In the genomic region with DNA sequence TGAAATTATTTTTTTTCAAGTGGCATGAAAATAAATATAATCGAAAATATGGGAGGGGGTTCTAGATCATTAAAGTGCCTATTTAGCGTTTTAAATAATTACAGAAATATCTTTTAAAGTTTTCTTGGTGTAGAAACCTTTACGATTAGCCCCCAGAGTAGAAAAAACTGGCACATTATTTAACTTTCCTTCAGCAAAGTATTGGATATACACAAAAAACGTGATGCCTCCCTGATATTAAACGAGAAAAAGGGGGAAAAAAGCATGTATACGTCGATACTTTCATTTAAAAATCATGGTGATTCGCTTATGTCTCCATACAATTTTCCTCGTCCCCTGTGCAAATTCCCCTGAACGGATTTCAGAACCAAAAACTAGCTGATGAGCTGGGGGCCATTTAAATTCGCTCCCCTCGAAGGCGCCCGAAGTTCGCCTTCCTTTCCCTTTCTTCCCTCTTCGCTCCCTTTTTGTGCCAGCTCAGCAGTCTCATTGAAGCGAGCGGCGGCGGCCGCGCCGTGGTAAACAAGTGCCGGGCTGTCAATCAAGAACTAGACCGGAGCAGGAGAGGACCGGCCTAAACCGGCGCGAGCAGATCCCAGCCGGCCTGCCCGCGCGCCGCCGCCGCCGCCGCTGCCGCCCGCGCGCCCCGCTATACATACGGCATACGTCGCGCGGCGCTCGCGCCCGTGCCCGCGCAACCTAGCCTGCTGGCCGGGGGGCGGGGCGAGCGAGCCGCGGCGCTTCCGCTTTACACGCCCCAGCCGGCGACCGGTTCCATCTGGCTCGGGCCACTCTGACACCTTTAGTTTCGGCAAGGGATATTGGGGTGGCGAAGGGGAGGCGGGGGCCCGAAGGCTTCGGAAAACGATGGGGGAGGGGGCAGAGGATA, we compare ENCODE assay signal across 1 cellular context.
A peak's percentile ranks its signal among the peaks of the same experiment; 100 is the strongest.
TF ChIP-seq lines count a peak whose summit lies in the region.

No MANE protein-coding gene starts in this region.

TF ChIP-seq in SK-N-SH treated with all-trans-retinoic acid at 6 μM for 48 hours, 23 proteins besides CTCF, POLR2A, EP300 and RAD21 (continued from another document):
- TF ChIP-seq, protein P1, sequence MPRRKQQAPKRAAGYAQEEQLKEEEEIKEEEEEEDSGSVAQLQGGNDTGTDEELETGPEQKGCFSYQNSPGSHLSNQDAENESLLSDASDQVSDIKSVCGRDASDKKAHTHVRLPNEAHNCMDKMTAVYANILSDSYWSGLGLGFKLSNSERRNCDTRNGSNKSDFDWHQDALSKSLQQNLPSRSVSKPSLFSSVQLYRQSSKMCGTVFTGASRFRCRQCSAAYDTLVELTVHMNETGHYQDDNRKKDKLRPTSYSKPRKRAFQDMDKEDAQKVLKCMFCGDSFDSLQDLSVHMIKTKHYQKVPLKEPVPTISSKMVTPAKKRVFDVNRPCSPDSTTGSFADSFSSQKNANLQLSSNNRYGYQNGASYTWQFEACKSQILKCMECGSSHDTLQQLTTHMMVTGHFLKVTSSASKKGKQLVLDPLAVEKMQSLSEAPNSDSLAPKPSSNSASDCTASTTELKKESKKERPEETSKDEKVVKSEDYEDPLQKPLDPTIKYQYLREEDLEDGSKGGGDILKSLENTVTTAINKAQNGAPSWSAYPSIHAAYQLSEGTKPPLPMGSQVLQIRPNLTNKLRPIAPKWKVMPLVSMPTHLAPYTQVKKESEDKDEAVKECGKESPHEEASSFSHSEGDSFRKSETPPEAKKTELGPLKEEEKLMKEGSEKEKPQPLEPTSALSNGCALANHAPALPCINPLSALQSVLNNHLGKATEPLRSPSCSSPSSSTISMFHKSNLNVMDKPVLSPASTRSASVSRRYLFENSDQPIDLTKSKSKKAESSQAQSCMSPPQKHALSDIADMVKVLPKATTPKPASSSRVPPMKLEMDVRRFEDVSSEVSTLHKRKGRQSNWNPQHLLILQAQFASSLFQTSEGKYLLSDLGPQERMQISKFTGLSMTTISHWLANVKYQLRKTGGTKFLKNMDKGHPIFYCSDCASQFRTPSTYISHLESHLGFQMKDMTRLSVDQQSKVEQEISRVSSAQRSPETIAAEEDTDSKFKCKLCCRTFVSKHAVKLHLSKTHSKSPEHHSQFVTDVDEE (CRISPR knock-in tag; IDR thresholded peaks at IDR 0.05) = peak; percentile 96
- TF ChIP-seq, protein P2, sequence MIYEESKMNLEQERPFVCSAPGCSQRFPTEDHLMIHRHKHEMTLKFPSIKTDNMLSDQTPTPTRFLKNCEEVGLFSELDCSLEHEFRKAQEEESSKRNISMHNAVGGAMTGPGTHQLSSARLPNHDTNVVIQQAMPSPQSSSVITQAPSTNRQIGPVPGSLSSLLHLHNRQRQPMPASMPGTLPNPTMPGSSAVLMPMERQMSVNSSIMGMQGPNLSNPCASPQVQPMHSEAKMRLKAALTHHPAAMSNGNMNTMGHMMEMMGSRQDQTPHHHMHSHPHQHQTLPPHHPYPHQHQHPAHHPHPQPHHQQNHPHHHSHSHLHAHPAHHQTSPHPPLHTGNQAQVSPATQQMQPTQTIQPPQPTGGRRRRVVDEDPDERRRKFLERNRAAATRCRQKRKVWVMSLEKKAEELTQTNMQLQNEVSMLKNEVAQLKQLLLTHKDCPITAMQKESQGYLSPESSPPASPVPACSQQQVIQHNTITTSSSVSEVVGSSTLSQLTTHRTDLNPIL (CRISPR knock-in tag; IDR thresholded peaks at IDR 0.05; ENCODE audit: low read depth) = no peak
- TF ChIP-seq, protein P3, sequence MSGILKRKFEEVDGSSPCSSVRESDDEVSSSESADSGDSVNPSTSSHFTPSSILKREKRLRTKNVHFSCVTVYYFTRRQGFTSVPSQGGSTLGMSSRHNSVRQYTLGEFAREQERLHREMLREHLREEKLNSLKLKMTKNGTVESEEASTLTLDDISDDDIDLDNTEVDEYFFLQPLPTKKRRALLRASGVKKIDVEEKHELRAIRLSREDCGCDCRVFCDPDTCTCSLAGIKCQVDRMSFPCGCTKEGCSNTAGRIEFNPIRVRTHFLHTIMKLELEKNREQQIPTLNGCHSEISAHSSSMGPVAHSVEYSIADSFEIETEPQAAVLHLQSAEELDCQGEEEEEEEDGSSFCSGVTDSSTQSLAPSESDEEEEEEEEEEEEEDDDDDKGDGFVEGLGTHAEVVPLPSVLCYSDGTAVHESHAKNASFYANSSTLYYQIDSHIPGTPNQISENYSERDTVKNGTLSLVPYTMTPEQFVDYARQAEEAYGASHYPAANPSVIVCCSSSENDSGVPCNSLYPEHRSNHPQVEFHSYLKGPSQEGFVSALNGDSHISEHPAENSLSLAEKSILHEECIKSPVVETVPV (CRISPR knock-in tag; IDR thresholded peaks at IDR 0.05) = no peak
- TF ChIP-seq ZNF70 (CRISPR knock-in tag; IDR thresholded peaks at IDR 0.05) = no peak
